Comparison of ENCODE assay signal across 20 cellular contexts in genomic region chr13:46609052-46609451, GRCh38. TPM values are rescaled to one million over a fixed set of nuclear protein-coding genes. Genes with fewer than 3 reads are reported as not detected.
DNase-seq lines count a peak whose midpoint lies in the region; ATAC-seq and TF ChIP-seq lines count a peak whose summit lies in the region.
"Had no signal": no experiment of that assay in that cellular context is flagged by ENCODE, and none has a peak within 500 bp of the region (broad histone marks: within the 10 kb centered on the region; RNA-seq: fewer than 3 reads in every experiment).

No MANE protein-coding gene starts in this region.

- H3K27me3 Mint-ChIP-seq in stimulated activated naive CD8-positive, alpha-beta T cell treated with anti-CD3 and anti-CD28 coated beads, Interleukin-15, amount 100 ng/mL, for 72 hours, result no peaks in the 10 kb centered on the region

- peaks cover 60% of the 10 kb centered on the region for H3K4me1 Mint-ChIP-seq in stimulated activated naive CD8-positive, alpha-beta T cell treated with anti-CD3 and anti-CD28 coated beads, Interleukin-15, amount 100 ng/mL, for 72 hours

- peaks cover 36% of the 10 kb centered on the region for H3K4me1 ChIP-seq in hepatocyte (ENCODE audit: insufficient read depth)
- peaks cover 49% of the 10 kb centered on the region for H3K4me1 ChIP-seq in vagina

- no peak overlapping the region for H3K4me3 ChIP-seq in hepatocyte
- no peak overlapping the region for H3K4me3 ChIP-seq in vagina
- H3K4me3 ChIP-seq: SK-N-MC had no signal

- no peak overlapping the region for H3K4me2 ChIP-seq in hepatocyte

- no peaks in the 10 kb centered on the region for H3K27me3 ChIP-seq in hepatocyte
- H3K27me3 ChIP-seq in vagina, result no peaks in the 10 kb centered on the region

- TF ChIP-seq POLR2A in vagina (IDR thresholded peaks at IDR 0.05), result no peak

- no peak for ATAC-seq in GM21717 (IDR thresholded peaks at IDR 0.05; ENCODE audit: unreplicated experiment)
- no peak for ATAC-seq in stimulated activated naive CD8-positive, alpha-beta T cell treated with anti-CD3 and anti-CD28 coated beads, Interleukin-15, amount 100 ng/mL, for 72 hours
- ATAC-seq: Panc1, Right ventricle myocardium inferior had no signal

- 83% methylated on average over 4 of the region's 4 CpGs for WGBS in hepatocyte (ENCODE audit: low lambda C conversion rate, missing lambda C conversion rate)

- H3K36me3 ChIP-seq in hepatocyte (replicated peaks; ENCODE audit: insufficient read depth, low read depth) (no peaks in the 10 kb centered on the region), vagina (no peaks in the 10 kb centered on the region)

- H3K27ac Mint-ChIP-seq in stimulated activated naive CD8-positive, alpha-beta T cell treated with anti-CD3 and anti-CD28 coated beads, Interleukin-15, amount 100 ng/mL, for 72 hours, result no peak overlapping the region

- intact Hi-C loops in vagina (cut with DNase I), result no loop called here

- H3K79me2 ChIP-seq in hepatocyte, result peaks cover 91% of the 10 kb centered on the region

- peak overlapping the region; percentile 47 for H3K27ac ChIP-seq in hepatocyte
- H3K27ac ChIP-seq in vagina, result no peak overlapping the region
- H3K27ac ChIP-seq: 22Rv1, SK-N-MC had no signal

- no peak overlapping the region for H3K4me3 Mint-ChIP-seq in stimulated activated naive CD8-positive, alpha-beta T cell treated with anti-CD3 and anti-CD28 coated beads, Interleukin-15, amount 100 ng/mL, for 72 hours

- no peaks in the 10 kb centered on the region for H3K9me2 ChIP-seq in hepatocyte (replicated peaks; ENCODE audit: insufficient read depth)

- no peaks in the 10 kb centered on the region for H3K9me3 Mint-ChIP-seq in stimulated activated naive CD8-positive, alpha-beta T cell treated with anti-CD3 and anti-CD28 coated beads, Interleukin-15, amount 100 ng/mL, for 72 hours

- H2AFZ ChIP-seq in hepatocyte, result no peak overlapping the region

- TF ChIP-seq CTCF in hepatocyte (IDR thresholded peaks at IDR 0.05; ENCODE audit: poor library complexity) (no peak), vagina (IDR thresholded peaks at IDR 0.05) (no peak)

- DNase-seq in NCI-H82 (lab: John Stamatoyannopoulos, UW) (peak; percentile 59), NCI-H82 treated with DMSO at 0.1 percent for 48 hours (lab: John Stamatoyannopoulos, UW; ENCODE audit: unreplicated experiment) (no peak), SW480 (ENCODE audit: low spot score) (peak; percentile 53), hepatocyte (ENCODE audit: low spot score) (no peak), vagina (ENCODE audit: extremely low spot score in 2 of 2) (no peak), NOMO-1 treated with dmso at 0.1 percent for 144 hours (lab: John Stamatoyannopoulos, UW; ENCODE audit: unreplicated experiment) (no peak)
- no peak for DNase-seq in stimulated activated naive CD8-positive, alpha-beta T cell treated with anti-CD3 and anti-CD28 coated beads, Interleukin-15, amount 100 ng/mL, for 72 hours
- DNase-seq: Calu3, DMS79, GDM1, MM.1S, NCI-H1105 treated with DMSO at 0.1 percent for 48 hours, NCI-H187 treated with DMSO at 0.1 percent for 48 hours, NCI-H446, NCI-H748 treated with DMSO at 0.1 percent for 48 hours had no signal

- no peaks in the 10 kb centered on the region for H4K20me1 ChIP-seq in hepatocyte (ENCODE audit: insufficient read depth, poor library complexity, severe bottlenecking)

- H3K9me3 ChIP-seq in hepatocyte (ENCODE audit: low read depth) (no peaks in the 10 kb centered on the region), vagina (no peaks in the 10 kb centered on the region)

RNA-seq across cellular contexts. Expression of gene LRCH1, which starts 56.1 kb away (rescaled TPM):
- total RNA-seq in hepatocyte (14.1 and 16.3 TPM in 2 replicates), vagina (21.4 TPM)
- 5.0 and 5.7 TPM in 2 replicates for polyA plus RNA-seq in hepatocyte

Comparison
In these comparisons a context has a peak if more than half of its experiments do, and no peak if none do; other contexts are left out.
1. DNase-seq: peak in NCI-H82 (single experiment) and SW480 (single experiment); none in NCI-H82 treated with DMSO at 0.1 percent for 48 hours (single experiment), hepatocyte (single experiment), vagina (0 of 2), NOMO-1 treated with dmso at 0.1 percent for 144 hours (single experiment) and stimulated activated naive CD8-positive, alpha-beta T cell treated with anti-CD3 and anti-CD28 coated beads, Interleukin-15, amount 100 ng/mL, for 72 hours (0 of 2).